In genomic region chr4:175306436-175306835, GRCh38 we compare ENCODE assay signal across 29 cellular contexts.
"Had no signal": no experiment of that assay in that cellular context is flagged by ENCODE, and none has a peak within 500 bp of the region (broad histone marks: within the 10 kb centered on the region; RNA-seq: fewer than 3 reads in every experiment).

No MANE protein-coding gene starts in this region.

- H3K27me3 Mint-ChIP-seq: activated naive CD4-positive, alpha-beta T cell treated with anti-CD3 and anti-CD28 coated beads, Interleukin-2, amount 10 ng/mL, durations not matched to agents 7 days and 5 days; activated naive CD8-positive, alpha-beta T cell treated with anti-CD3 and anti-CD28 coated beads, Interleukin-2, amount 10 ng/mL, durations not matched to agents 7 days and 5 days; central memory CD8-positive, alpha-beta T cell; dendritic cell treated with granulocyte-macrophage colony-stimulating factor and Interleukin-4, amounts not matched to agents 40 ng/mL and 50 ng/mL, for 4 days; naive B cell; stimulated activated naive B cell treated with anti-CD40 and anti-IgM and Interleukin-4, amounts not matched to agents 10 μg/mL and 1 μg/mL and 100 μg/mL, for 72 hours; T-helper 17 cell had no signal

- H3K27me3 ChIP-seq: heart left ventricle, pancreas, right atrium auricular region, stomach, thyroid gland, upper lobe of left lung, vagina had no signal

- DNase-seq: activated CD4-positive, alpha-beta T cell treated with anti-CD3 and anti-CD28 coated beads for 48 hours; activated CD4-positive, alpha-beta T cell treated with anti-CD3 and anti-CD28 coated beads, Interleukin-2, amount 50 U/mL, for 48 hours; activated CD8-positive, alpha-beta memory T cell treated with anti-CD3 and anti-CD28 coated beads, Interleukin-2, amount 50 U/mL, for 4 hours; activated gamma-delta T cell; activated naive CD4-positive, alpha-beta T cell treated with anti-CD3 and anti-CD28 coated beads, Interleukin-2, amount 10 ng/mL, durations not matched to agents 7 days and 5 days; activated naive CD8-positive, alpha-beta T cell treated with anti-CD3 and anti-CD28 coated beads, Interleukin-2, amount 10 ng/mL, durations not matched to agents 7 days and 5 days; activated T-cell treated with anti-CD3 and anti-CD28 coated beads, Interleukin-2, amount 50 U/mL, for 1 hour; amniotic stem cell; effector memory CD4-positive, alpha-beta T cell; heart left ventricle; mammary epithelial cell; naive B cell; nephron progenitor cell; pancreas; psoas muscle; stimulated activated CD4-positive, alpha-beta T cell treated with anti-CD3 and anti-CD28 coated beads, Interleukin-15, amount 100 ng/mL, for 24 hours; stimulated activated CD4-positive, alpha-beta T cell treated with anti-CD3 and anti-CD28 coated beads, Interleukin-2, amount 100 ng/mL, for 24 hours; stimulated activated naive B cell treated with anti-CD40 and anti-IgM and Interleukin-4, amounts not matched to agents 10 μg/mL and 1 μg/mL and 100 μg/mL, for 72 hours; stomach; T-helper 17 cell; T1000; thyroid gland; upper lobe of left lung; WERI-Rb-1 had no signal

- H3K4me1 Mint-ChIP-seq: activated naive CD4-positive, alpha-beta T cell treated with anti-CD3 and anti-CD28 coated beads, Interleukin-2, amount 10 ng/mL, durations not matched to agents 7 days and 5 days; activated naive CD8-positive, alpha-beta T cell treated with anti-CD3 and anti-CD28 coated beads, Interleukin-2, amount 10 ng/mL, durations not matched to agents 7 days and 5 days; central memory CD8-positive, alpha-beta T cell; naive B cell; stimulated activated naive B cell treated with anti-CD40 and anti-IgM and Interleukin-4, amounts not matched to agents 10 μg/mL and 1 μg/mL and 100 μg/mL, for 72 hours; T-helper 17 cell had no signal

- H3K9me3 Mint-ChIP-seq: activated naive CD4-positive, alpha-beta T cell treated with anti-CD3 and anti-CD28 coated beads, Interleukin-2, amount 10 ng/mL, durations not matched to agents 7 days and 5 days; activated naive CD8-positive, alpha-beta T cell treated with anti-CD3 and anti-CD28 coated beads, Interleukin-2, amount 10 ng/mL, durations not matched to agents 7 days and 5 days; nephron progenitor cell had no signal

- ATAC-seq: activated CD4-positive, CD25-positive, alpha-beta regulatory T cell treated with anti-CD3 and anti-CD28 coated beads, Interleukin-2, amount 50 U/mL, for 24 hours; heart left ventricle; pancreas; psoas muscle; stimulated activated naive B cell treated with anti-CD40 and anti-IgM and Interleukin-4, amounts not matched to agents 10 μg/mL and 1 μg/mL and 100 μg/mL, for 72 hours; T-helper 17 cell had no signal

- H3K36me3 Mint-ChIP-seq: activated naive CD4-positive, alpha-beta T cell treated with anti-CD3 and anti-CD28 coated beads, Interleukin-2, amount 10 ng/mL, durations not matched to agents 7 days and 5 days; activated naive CD8-positive, alpha-beta T cell treated with anti-CD3 and anti-CD28 coated beads, Interleukin-2, amount 10 ng/mL, durations not matched to agents 7 days and 5 days; naive B cell; stimulated activated naive B cell treated with anti-CD40 and anti-IgM and Interleukin-4, amounts not matched to agents 10 μg/mL and 1 μg/mL and 100 μg/mL, for 72 hours had no signal

- H3K4me3 ChIP-seq: heart left ventricle, pancreas, psoas muscle, right atrium auricular region, stomach, thyroid gland, upper lobe of left lung, vagina had no signal

- H3K4me3 Mint-ChIP-seq: activated naive CD4-positive, alpha-beta T cell treated with anti-CD3 and anti-CD28 coated beads, Interleukin-2, amount 10 ng/mL, durations not matched to agents 7 days and 5 days; activated naive CD8-positive, alpha-beta T cell treated with anti-CD3 and anti-CD28 coated beads, Interleukin-2, amount 10 ng/mL, durations not matched to agents 7 days and 5 days; central memory CD8-positive, alpha-beta T cell; dendritic cell treated with granulocyte-macrophage colony-stimulating factor and Interleukin-4, amounts not matched to agents 40 ng/mL and 50 ng/mL, for 4 days; naive B cell; nephron progenitor cell; stimulated activated naive B cell treated with anti-CD40 and anti-IgM and Interleukin-4, amounts not matched to agents 10 μg/mL and 1 μg/mL and 100 μg/mL, for 72 hours; T-helper 17 cell had no signal

- H3K36me3 ChIP-seq: heart left ventricle, pancreas, right atrium auricular region, stomach, thyroid gland, upper lobe of left lung, vagina, WERI-Rb-1 had no signal
